Comparison of ENCODE assay signal across 8 cellular contexts in genomic region chr13:98004997-98005396, GRCh38. TPM values are rescaled to one million over a fixed set of nuclear protein-coding genes. Genes with fewer than 3 reads are reported as not detected.
DNase-seq lines count a peak whose midpoint lies in the region; ATAC-seq and TF ChIP-seq lines count a peak whose summit lies in the region.
"Not testable (repeated sequence)": the region's sequence is repeated elsewhere in the genome, so short reads cannot be mapped to it uniquely, and the experiment has no call there.

No MANE protein-coding gene starts in this region.

- H3K23ac ChIP-seq in mesenchymal stem cell (ENCODE audit: low read length in 2 of 2) = not testable (repeated sequence)

- in situ Hi-C loops in GM23248 (cut with MboI) = not testable (repeated sequence)

- H3K18ac ChIP-seq in mesenchymal stem cell (ENCODE audit: low read depth in 1 of 2, low read length in 2 of 2) = not testable (repeated sequence)

- not testable (repeated sequence) for H2BK120ac ChIP-seq in mesenchymal stem cell (ENCODE audit: low read depth, low read length)

- H2BK5ac ChIP-seq in mesenchymal stem cell (ENCODE audit: low read depth, low read length, poor library complexity, severe bottlenecking) = not testable (repeated sequence)

- not testable (repeated sequence) for H3K4me3 ChIP-seq in AG04450 (ENCODE audit: low read depth, low read length); GM23248; fibroblast of mammary gland (ENCODE audit: control insufficient read depth, low read depth, low read length); mesenchymal stem cell (ENCODE audit: insufficient read depth in 1 of 2, low read depth in 1 of 2, low read length in 2 of 2)

- peaks cover 81% of the 10 kb centered on the region for H3K36me3 ChIP-seq in GM23248 (ENCODE audit: low read depth)
- H3K36me3 ChIP-seq in mesenchymal stem cell (ENCODE audit: control insufficient read depth in 1 of 2, insufficient read depth in 2 of 2, low read depth in 1 of 2, low read length in 2 of 2) = peaks cover 33 to 95% of the 10 kb centered on the region in 2 experiments

- H3K27me3 ChIP-seq in AG04450 (ENCODE audit: control insufficient read depth, insufficient read depth, low read length); GM23248 (replicated peaks; ENCODE audit: insufficient read depth); mesenchymal stem cell (ENCODE audit: control insufficient read depth in 1 of 2, insufficient read depth in 1 of 2, low read length in 2 of 2): not testable (repeated sequence)

- H3K9ac ChIP-seq in GM23248; mesenchymal stem cell (ENCODE audit: low read length): not testable (repeated sequence)

- H3K9me3 Mint-ChIP-seq in activated CD4-positive, alpha-beta T cell treated with anti-CD3 and anti-CD28 coated beads for 36 hours (ENCODE audit: low read depth); MCF 10A (ENCODE audit: unreplicated experiment): not testable (repeated sequence)

- not testable (repeated sequence) for H3K27ac ChIP-seq in AG04450 (ENCODE audit: low read depth, low read length); GM23248; mesenchymal stem cell (ENCODE audit: low read length, poor library complexity, severe bottlenecking)

- H2BK12ac ChIP-seq in mesenchymal stem cell (ENCODE audit: low read length in 2 of 2) = peak overlapping the region in 1 of 2 experiments; percentile 32

- peaks cover 17% of the 10 kb centered on the region for H3K79me2 ChIP-seq in GM23248 (ENCODE audit: insufficient read depth)

- H3F3A ChIP-seq in GM23248 (ENCODE audit: insufficient read depth) = peaks cover 22% of the 10 kb centered on the region; the same call in 1 of the 2 replicates

- not testable (repeated sequence) for H3K9me3 ChIP-seq in AG04450 (ENCODE audit: control insufficient read depth, insufficient read depth, low read length); GM23248 (ENCODE audit: low read depth); mesenchymal stem cell (ENCODE audit: control insufficient read depth, low read length)

- intact Hi-C loops in activated CD4-positive, alpha-beta T cell treated with anti-CD3 and anti-CD28 coated beads for 36 hours (cut with DNase I, micrococcal nuclease); MCF 10A (cut with micrococcal nuclease): not testable (repeated sequence)

- not testable (repeated sequence) for H3K4me1 ChIP-seq in GM23248 (ENCODE audit: insufficient read depth); mesenchymal stem cell (ENCODE audit: control insufficient read depth, insufficient read depth, low read depth, low read length)

- DNase-seq in AG04450 (ENCODE audit: low read depth, low spot score) (peak; percentile 15), GM23248 (peak; percentile 28), MCF 10A (ENCODE audit: unreplicated experiment) (peak; percentile 59), fibroblast of mammary gland (ENCODE audit: low read depth) (peak; percentile 77), mesenchymal stem cell (peak; percentile 41)
- peak; percentile 19 for DNase-seq in activated CD4-positive, alpha-beta T cell treated with anti-CD3 and anti-CD28 coated beads for 36 hours
- peak; percentile 12 for DNase-seq in stimulated activated CD4-positive, alpha-beta T cell treated with anti-CD3 and anti-CD28 coated beads, Interleukin-15, amount 100 ng/mL, for 24 hours

- not testable (repeated sequence) for TF ChIP-seq RAD21 in Ishikawa (IDR thresholded peaks at IDR 0.05; ENCODE audit: low read depth)

- H3K4me3 Mint-ChIP-seq in activated CD4-positive, alpha-beta T cell treated with anti-CD3 and anti-CD28 coated beads for 36 hours; MCF 10A (ENCODE audit: unreplicated experiment): not testable (repeated sequence)

- TF ChIP-seq CTCF in AG04450 (IDR thresholded peaks at IDR 0.05; ENCODE audit: low read depth, low read length); MCF 10A (IDR thresholded peaks at IDR 0.05; ENCODE audit: unreplicated experiment); fibroblast of mammary gland (conservative IDR thresholded peaks at IDR 0.05; ENCODE audit: control insufficient read depth, insufficient read depth, low read depth, low read length): not testable (repeated sequence)

- not testable (repeated sequence) for H3K27ac Mint-ChIP-seq in activated CD4-positive, alpha-beta T cell treated with anti-CD3 and anti-CD28 coated beads for 36 hours; MCF 10A (ENCODE audit: low read depth, unreplicated experiment)

- H3K27me3 Mint-ChIP-seq in activated CD4-positive, alpha-beta T cell treated with anti-CD3 and anti-CD28 coated beads for 36 hours; MCF 10A (ENCODE audit: insufficient read depth, unreplicated experiment): not testable (repeated sequence)

- WGBS in GM23248 (ENCODE audit: low coverage in 1 of 2, low lambda C conversion rate in 2 of 2, missing lambda C conversion rate in 2 of 2), 2 experiments = 93 to 94% methylated on average over 8 of the region's 8 CpGs
- WGBS in mesenchymal stem cell = 91% methylated on average over 7 of the region's 8 CpGs

- not testable (repeated sequence) for H3K4me1 Mint-ChIP-seq in activated CD4-positive, alpha-beta T cell treated with anti-CD3 and anti-CD28 coated beads for 36 hours; MCF 10A (ENCODE audit: insufficient read depth, unreplicated experiment)

- not testable (repeated sequence) for ATAC-seq in activated CD4-positive, alpha-beta T cell treated with anti-CD3 and anti-CD28 coated beads for 36 hours

- H3K4ac ChIP-seq in mesenchymal stem cell (ENCODE audit: low read depth in 1 of 2, low read length in 2 of 2) = not testable (repeated sequence)

- not testable (repeated sequence) for H2AK5ac ChIP-seq in mesenchymal stem cell (ENCODE audit: low read length, severe bottlenecking)

- TF ChIP-seq EP300 in Ishikawa (IDR thresholded peaks at IDR 0.05; ENCODE audit: borderline replicate concordance) = not testable (repeated sequence)

- not testable (repeated sequence) for H4K91ac ChIP-seq in mesenchymal stem cell (ENCODE audit: low read length)

- POLR2A ChIA-PET in AG04450 (lab: Yijun Ruan, JAX) = interaction anchor here (0.6 kb wide), 1 partner anchor 57 kb away, joined by 4 read pairs; no protein-coding TSS in a partner anchor
- POLR2A ChIA-PET in activated CD4-positive, alpha-beta T cell treated with anti-CD3 and anti-CD28 coated beads for 36 hours (lab: Charles Lee); MCF 10A (lab: Yijun Ruan, JAX): not testable (repeated sequence)

- not testable (repeated sequence) for H3K4me2 ChIP-seq in GM23248 (ENCODE audit: unreplicated experiment); mesenchymal stem cell (ENCODE audit: low read length, poor library complexity, severe bottlenecking)

- not testable (repeated sequence) for BruUV-seq in MCF 10A (replicated peaks; lab: Mats Ljungman, UMichigan)

- not testable (repeated sequence) for H4K8ac ChIP-seq in mesenchymal stem cell (ENCODE audit: low read length)

- not testable (repeated sequence) for H2AFZ ChIP-seq in GM23248; mesenchymal stem cell (ENCODE audit: low read depth, low read length)

- not testable (repeated sequence) for H4K20me1 ChIP-seq in GM23248 (ENCODE audit: insufficient read depth)

- H3K9me2 ChIP-seq in GM23248 (ENCODE audit: insufficient read depth) = not testable (repeated sequence)

- peaks cover 69% of the 10 kb centered on the region for H3K36me3 Mint-ChIP-seq in activated CD4-positive, alpha-beta T cell treated with anti-CD3 and anti-CD28 coated beads for 36 hours (ENCODE audit: low read depth)
- H3K36me3 Mint-ChIP-seq in MCF 10A (ENCODE audit: insufficient read depth, unreplicated experiment) = peaks cover 99% of the 10 kb centered on the region

- CTCF ChIA-PET in AG04450 (lab: Charles Lee); activated CD4-positive, alpha-beta T cell treated with anti-CD3 and anti-CD28 coated beads for 36 hours (lab: Charles Lee): not testable (repeated sequence)
- CTCF ChIA-PET in MCF 10A (lab: Yijun Ruan, JAX) = interaction anchor here (0.9 kb wide), 1 partner anchor 648 kb away, joined by 3 read pairs; no protein-coding TSS in a partner anchor

- H3K79me1 ChIP-seq in mesenchymal stem cell (replicated peaks; ENCODE audit: low read length, poor library complexity, severe bottlenecking) = peaks cover 14% of the 10 kb centered on the region

- not testable (repeated sequence) for H2BK15ac ChIP-seq in mesenchymal stem cell (ENCODE audit: low read depth, poor library complexity, severe bottlenecking)

- not testable (repeated sequence) for H3K14ac ChIP-seq in mesenchymal stem cell (ENCODE audit: low read length in 2 of 2)

TF ChIP-seq in Ishikawa, 13 proteins besides CTCF, POLR2A, EP300 and RAD21:
- TF ChIP-seq CEBPB (IDR thresholded peaks at IDR 0.05) = peak; percentile 20; the same call in 1 of the 2 replicates

RNA-seq across cellular contexts. Expression of gene IPO5, which starts 51.5 kb away (rescaled TPM):
- 141 and 164 TPM in 2 replicates for polyA plus RNA-seq in AG04450 (2011; rRNA removed)
- polyA minus RNA-seq in AG04450 (2011; rRNA and poly(A)+ RNA removed) = 149 and 227 TPM in 2 replicates
- total RNA-seq in GM23248 (2014; rRNA removed; shearing (Covaris generic)) = 225 and 229 TPM in 2 replicates
- 97.1 and 97.4 TPM in 2 replicates for polyA plus RNA-seq in GM23248 (2016; fragmentation: Nextera tagmentation; extraction: Ambion mirVana)
- 100 to 1,000 TPM; 256 to 258 TPM for total RNA-seq in activated CD4-positive, alpha-beta T cell treated with anti-CD3 and anti-CD28 coated beads for 36 hours
- 152 and 200 TPM in 2 replicates for total RNA-seq in MCF 10A (2022)
- 70.6 TPM for polyA plus RNA-seq in mesenchymal stem cell (2013, experiment 1 of 2)
- polyA plus RNA-seq in mesenchymal stem cell (2013, experiment 2 of 2) = 71.2 TPM

Comparison
In these comparisons a context has a peak if more than half of its experiments do, and no peak if none do; other contexts are left out.
1. DNase-seq: peak in every context shown above with its lines; median percentile 77 in fibroblast of mammary gland; 59 in MCF 10A; 41 in mesenchymal stem cell; 28 in GM23248; 19 in activated CD4-positive, alpha-beta T cell treated with anti-CD3 and anti-CD28 coated beads for 36 hours; 15 in AG04450; 12 in stimulated activated CD4-positive, alpha-beta T cell treated with anti-CD3 and anti-CD28 coated beads, Interleukin-15, amount 100 ng/mL, for 24 hours.